In the genomic region with DNA sequence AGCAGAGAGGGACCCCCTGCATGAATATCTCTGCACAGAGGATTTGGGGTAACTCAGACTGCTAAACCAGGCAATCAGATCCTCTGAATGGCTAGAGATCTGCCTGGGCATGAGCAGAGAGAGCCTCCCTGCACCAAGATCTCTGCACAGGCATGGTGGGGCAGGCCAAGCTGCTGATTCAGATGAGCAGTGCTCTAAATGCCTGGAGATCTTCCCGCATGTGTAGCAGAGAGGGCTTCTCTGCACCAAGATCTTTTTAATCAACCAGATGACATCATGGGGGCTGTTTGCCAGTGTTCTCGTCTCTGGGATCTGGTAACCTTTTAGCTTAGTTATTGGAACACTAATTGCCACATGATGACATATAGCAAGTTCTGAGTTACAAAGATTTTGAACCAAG, we compare ENCODE assay signal across 2 cellular contexts.
A peak's percentile ranks its signal among the peaks of the same experiment; 100 is the strongest.
TF ChIP-seq lines count a peak whose summit lies in the region.

No MANE protein-coding gene starts in this region.

TF ChIP-seq in HepG2, 621 proteins besides CTCF, POLR2A, EP300 and RAD21:
- TF ChIP-seq ETV5 (CRISPR knock-in tag; IDR thresholded peaks at IDR 0.05; ENCODE audit: borderline replicate concordance) (no peak), SOX5 (CRISPR knock-in tag; IDR thresholded peaks at IDR 0.05; ENCODE audit: borderline replicate concordance) (no peak), GMEB1 (CRISPR knock-in tag; IDR thresholded peaks at IDR 0.05; ENCODE audit: borderline replicate concordance) (no peak), TFDP1 (CRISPR knock-in tag; IDR thresholded peaks at IDR 0.05; ENCODE audit: borderline replicate concordance) (no peak), ATF7 (IDR thresholded peaks at IDR 0.05) (0 out of 2 replicates have a peak, but pooled peaks have one; percentile 10), ATF7 (CRISPR knock-in tag; IDR thresholded peaks at IDR 0.05) (no peak), ZNF354B (CRISPR knock-in tag; IDR thresholded peaks at IDR 0.05) (no peak), ZFY (CRISPR knock-in tag; IDR thresholded peaks at IDR 0.05) (no peak)
TF ChIP-seq in HepG2: peak in this region for 1.

TF ChIP-seq in H1, 55 proteins besides CTCF, POLR2A, EP300 and RAD21:
- TF ChIP-seq KDM1A (IDR thresholded peaks at IDR 0.05; ENCODE audit: borderline replicate concordance, low read length) (no peak), TEAD4 (IDR thresholded peaks at IDR 0.05; ENCODE audit: low read depth, low read length) (no peak), TAF7 (optimal IDR thresholded peaks at IDR 0.05; ENCODE audit: borderline replicate concordance, low read depth, low read length) (no peak), GTF2F1 (IDR thresholded peaks at IDR 0.05; ENCODE audit: borderline replicate concordance, low read depth, low read length) (no peak), BACH1 (IDR thresholded peaks at IDR 0.05; ENCODE audit: low read length) (no peak), ASH2L (IDR thresholded peaks at IDR 0.05; ENCODE audit: low read length) (no peak), MAFK (IDR thresholded peaks at IDR 0.05; ENCODE audit: low read depth, low read length) (no peak), GABPA (IDR thresholded peaks at IDR 0.05; ENCODE audit: borderline replicate concordance, insufficient read depth, low read length) (no peak), POU5F1 (IDR thresholded peaks at IDR 0.05; ENCODE audit: low read depth, low read length) (no peak), RBBP5 (IDR thresholded peaks at IDR 0.05; ENCODE audit: borderline replicate concordance, low read depth, low read length) (no peak), FOSL1 (IDR thresholded peaks at IDR 0.05; ENCODE audit: insufficient read depth, low read depth, low read length) (no peak)
- TF ChIP-seq, protein P1, sequence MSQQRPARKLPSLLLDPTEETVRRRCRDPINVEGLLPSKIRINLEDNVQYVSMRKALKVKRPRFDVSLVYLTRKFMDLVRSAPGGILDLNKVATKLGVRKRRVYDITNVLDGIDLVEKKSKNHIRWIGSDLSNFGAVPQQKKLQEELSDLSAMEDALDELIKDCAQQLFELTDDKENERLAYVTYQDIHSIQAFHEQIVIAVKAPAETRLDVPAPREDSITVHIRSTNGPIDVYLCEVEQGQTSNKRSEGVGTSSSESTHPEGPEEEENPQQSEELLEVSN (IDR thresholded peaks at IDR 0.05): no peak
TF ChIP-seq in H1: peak in this region for 0.
